Comparison of ENCODE assay signal across 1 cellular context in the genomic region with DNA sequence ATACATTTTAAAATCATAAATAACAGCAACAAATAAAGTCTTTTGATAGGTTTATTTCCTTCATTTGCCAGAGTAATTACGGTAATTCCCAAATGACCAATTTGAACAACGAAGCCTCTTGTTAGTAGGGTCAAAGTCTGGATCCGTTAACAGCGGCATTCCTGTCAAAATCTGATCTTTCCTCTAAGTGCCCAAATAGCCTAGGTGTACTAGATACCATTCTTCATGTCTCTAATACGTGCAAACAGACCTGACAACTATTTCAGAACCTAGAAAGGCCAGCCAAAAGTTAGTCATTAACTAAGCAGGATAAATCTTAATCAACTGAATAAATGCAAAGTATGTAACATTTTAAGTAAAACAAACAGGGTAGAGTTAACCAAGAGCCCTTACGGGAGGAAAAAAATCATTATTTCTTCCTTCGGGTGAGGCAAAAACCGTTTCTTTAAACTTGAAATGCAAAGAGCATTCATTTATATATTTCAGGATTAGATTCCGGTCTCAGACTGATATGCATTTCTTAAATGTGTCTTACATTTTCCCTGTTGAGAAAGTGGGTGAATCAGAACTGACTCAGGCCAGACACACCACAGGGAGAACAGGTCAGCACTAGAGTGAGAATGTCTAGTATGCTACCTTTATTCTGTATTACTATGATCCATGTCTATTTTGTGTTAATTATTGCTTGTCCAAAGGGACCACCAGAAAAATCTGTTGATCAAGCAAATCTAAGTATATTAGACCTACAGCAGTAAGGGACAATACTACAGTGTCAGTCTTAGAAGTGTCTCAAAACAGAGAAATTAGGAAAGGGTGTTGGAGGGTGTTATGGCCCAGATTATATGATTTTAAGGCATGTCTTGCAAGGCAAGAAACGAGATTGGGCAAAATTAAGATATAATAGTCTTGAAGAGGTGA.
A peak's percentile ranks its signal among the peaks of the same experiment; 100 is the strongest.
TF ChIP-seq lines count a peak whose summit lies in the region.

No MANE protein-coding gene starts in this region.

TF ChIP-seq in HepG2, 621 proteins besides CTCF, POLR2A, EP300 and RAD21 (continued from another document and continues in another):
- TF ChIP-seq, protein P1, sequence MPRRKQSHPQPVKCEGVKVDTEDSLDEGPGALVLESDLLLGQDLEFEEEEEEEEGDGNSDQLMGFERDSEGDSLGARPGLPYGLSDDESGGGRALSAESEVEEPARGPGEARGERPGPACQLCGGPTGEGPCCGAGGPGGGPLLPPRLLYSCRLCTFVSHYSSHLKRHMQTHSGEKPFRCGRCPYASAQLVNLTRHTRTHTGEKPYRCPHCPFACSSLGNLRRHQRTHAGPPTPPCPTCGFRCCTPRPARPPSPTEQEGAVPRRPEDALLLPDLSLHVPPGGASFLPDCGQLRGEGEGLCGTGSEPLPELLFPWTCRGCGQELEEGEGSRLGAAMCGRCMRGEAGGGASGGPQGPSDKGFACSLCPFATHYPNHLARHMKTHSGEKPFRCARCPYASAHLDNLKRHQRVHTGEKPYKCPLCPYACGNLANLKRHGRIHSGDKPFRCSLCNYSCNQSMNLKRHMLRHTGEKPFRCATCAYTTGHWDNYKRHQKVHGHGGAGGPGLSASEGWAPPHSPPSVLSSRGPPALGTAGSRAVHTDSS (CRISPR knock-in tag; conservative IDR thresholded peaks at IDR 0.05): no peak
- no peak for TF ChIP-seq CHD4 (IDR thresholded peaks at IDR 0.05; ENCODE audit: borderline replicate concordance, low read length)
- TF ChIP-seq, protein P2, sequence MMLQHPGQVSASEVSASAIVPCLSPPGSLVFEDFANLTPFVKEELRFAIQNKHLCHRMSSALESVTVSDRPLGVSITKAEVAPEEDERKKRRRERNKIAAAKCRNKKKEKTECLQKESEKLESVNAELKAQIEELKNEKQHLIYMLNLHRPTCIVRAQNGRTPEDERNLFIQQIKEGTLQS (CRISPR knock-in tag; IDR thresholded peaks at IDR 0.05): no peak
- peak; percentile 42; the same call in 1 of the 2 replicates for TF ChIP-seq CREM (IDR thresholded peaks at IDR 0.05)
- no peak for TF ChIP-seq CREM (CRISPR knock-in tag; IDR thresholded peaks at IDR 0.05)
- TF ChIP-seq ZNF33B (CRISPR knock-in tag; IDR thresholded peaks at IDR 0.05): no peak
- no peak for TF ChIP-seq IRF2 (CRISPR knock-in tag; IDR thresholded peaks at IDR 0.05)
- TF ChIP-seq ZNF121 (CRISPR knock-in tag; IDR thresholded peaks at IDR 0.05): no peak
- TF ChIP-seq, protein P3, sequence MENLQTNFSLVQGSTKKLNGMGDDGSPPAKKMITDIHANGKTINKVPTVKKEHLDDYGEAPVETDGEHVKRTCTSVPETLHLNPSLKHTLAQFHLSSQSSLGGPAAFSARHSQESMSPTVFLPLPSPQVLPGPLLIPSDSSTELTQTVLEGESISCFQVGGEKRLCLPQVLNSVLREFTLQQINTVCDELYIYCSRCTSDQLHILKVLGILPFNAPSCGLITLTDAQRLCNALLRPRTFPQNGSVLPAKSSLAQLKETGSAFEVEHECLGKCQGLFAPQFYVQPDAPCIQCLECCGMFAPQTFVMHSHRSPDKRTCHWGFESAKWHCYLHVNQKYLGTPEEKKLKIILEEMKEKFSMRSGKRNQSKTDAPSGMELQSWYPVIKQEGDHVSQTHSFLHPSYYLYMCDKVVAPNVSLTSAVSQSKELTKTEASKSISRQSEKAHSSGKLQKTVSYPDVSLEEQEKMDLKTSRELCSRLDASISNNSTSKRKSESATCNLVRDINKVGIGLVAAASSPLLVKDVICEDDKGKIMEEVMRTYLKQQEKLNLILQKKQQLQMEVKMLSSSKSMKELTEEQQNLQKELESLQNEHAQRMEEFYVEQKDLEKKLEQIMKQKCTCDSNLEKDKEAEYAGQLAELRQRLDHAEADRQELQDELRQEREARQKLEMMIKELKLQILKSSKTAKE (CRISPR knock-in tag; IDR thresholded peaks at IDR 0.05; ENCODE audit: borderline replicate concordance): no peak
- TF ChIP-seq TCF7 (IDR thresholded peaks at IDR 0.05; ENCODE audit: low read depth): peak; percentile 40; the same call in 1 of the 2 replicates
- peak; percentile 99 for TF ChIP-seq GZF1 (CRISPR knock-in tag; IDR thresholded peaks at IDR 0.05)
- no peak for TF ChIP-seq ZMYM3 (CRISPR knock-in tag; IDR thresholded peaks at IDR 0.05)
- no peak for TF ChIP-seq ZKSCAN1 (IDR thresholded peaks at IDR 0.05; ENCODE audit: low read length)
- TF ChIP-seq RAD51 (IDR thresholded peaks at IDR 0.05; ENCODE audit: borderline replicate concordance): no peak
- TF ChIP-seq, protein P4, sequence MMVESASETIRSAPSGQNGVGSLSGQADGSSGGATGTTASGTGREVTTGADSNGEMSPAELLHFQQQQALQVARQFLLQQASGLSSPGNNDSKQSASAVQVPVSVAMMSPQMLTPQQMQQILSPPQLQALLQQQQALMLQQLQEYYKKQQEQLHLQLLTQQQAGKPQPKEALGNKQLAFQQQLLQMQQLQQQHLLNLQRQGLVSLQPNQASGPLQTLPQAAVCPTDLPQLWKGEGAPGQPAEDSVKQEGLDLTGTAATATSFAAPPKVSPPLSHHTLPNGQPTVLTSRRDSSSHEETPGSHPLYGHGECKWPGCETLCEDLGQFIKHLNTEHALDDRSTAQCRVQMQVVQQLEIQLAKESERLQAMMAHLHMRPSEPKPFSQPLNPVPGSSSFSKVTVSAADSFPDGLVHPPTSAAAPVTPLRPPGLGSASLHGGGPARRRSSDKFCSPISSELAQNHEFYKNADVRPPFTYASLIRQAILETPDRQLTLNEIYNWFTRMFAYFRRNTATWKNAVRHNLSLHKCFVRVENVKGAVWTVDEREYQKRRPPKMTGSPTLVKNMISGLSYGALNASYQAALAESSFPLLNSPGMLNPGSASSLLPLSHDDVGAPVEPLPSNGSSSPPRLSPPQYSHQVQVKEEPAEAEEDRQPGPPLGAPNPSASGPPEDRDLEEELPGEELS (CRISPR knock-in tag; IDR thresholded peaks at IDR 0.05): peak; percentile 71
- no peak for TF ChIP-seq PRPF4 (IDR thresholded peaks at IDR 0.05; ENCODE audit: low read depth, low read length, poor library complexity, severe bottlenecking)
- no peak for TF ChIP-seq FOXC1 (CRISPR knock-in tag; IDR thresholded peaks at IDR 0.05; ENCODE audit: borderline replicate concordance)
- no peak for TF ChIP-seq RFX3 (CRISPR knock-in tag; IDR thresholded peaks at IDR 0.05)
- no peak for TF ChIP-seq SPEN (CRISPR knock-in tag; IDR thresholded peaks at IDR 0.05; ENCODE audit: low read depth)
- TF ChIP-seq TEAD3 (CRISPR knock-in tag; optimal IDR thresholded peaks at IDR 0.05; ENCODE audit: borderline replicate concordance): peak; percentile 74
- TF ChIP-seq ZSCAN9 (CRISPR knock-in tag; IDR thresholded peaks at IDR 0.05; ENCODE audit: borderline replicate concordance): no peak
- TF ChIP-seq ZFP36L1 (CRISPR knock-in tag; IDR thresholded peaks at IDR 0.05): no peak
- TF ChIP-seq ZNF253 (CRISPR knock-in tag; IDR thresholded peaks at IDR 0.05; ENCODE audit: borderline replicate concordance): no peak
- peak; percentile 90 for TF ChIP-seq HMG20B (CRISPR knock-in tag; conservative IDR thresholded peaks at IDR 0.05)
- TF ChIP-seq TBL1XR1 (IDR thresholded peaks at IDR 0.05; ENCODE audit: borderline replicate concordance, low read length, partially characterized antibody): no peak
- TF ChIP-seq BCL6 (CRISPR knock-in tag; IDR thresholded peaks at IDR 0.05): peak; percentile 84
- TF ChIP-seq ZNF326 (CRISPR knock-in tag; IDR thresholded peaks at IDR 0.05; ENCODE audit: borderline replicate concordance): no peak
- peak; percentile 82 for TF ChIP-seq HNF4A (CRISPR knock-in tag; IDR thresholded peaks at IDR 0.05)
- TF ChIP-seq, protein P5, sequence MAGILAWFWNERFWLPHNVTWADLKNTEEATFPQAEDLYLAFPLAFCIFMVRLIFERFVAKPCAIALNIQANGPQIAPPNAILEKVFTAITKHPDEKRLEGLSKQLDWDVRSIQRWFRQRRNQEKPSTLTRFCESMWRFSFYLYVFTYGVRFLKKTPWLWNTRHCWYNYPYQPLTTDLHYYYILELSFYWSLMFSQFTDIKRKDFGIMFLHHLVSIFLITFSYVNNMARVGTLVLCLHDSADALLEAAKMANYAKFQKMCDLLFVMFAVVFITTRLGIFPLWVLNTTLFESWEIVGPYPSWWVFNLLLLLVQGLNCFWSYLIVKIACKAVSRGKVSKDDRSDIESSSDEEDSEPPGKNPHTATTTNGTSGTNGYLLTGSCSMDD (CRISPR knock-in tag; IDR thresholded peaks at IDR 0.05): no peak
- TF ChIP-seq ZSCAN21 (CRISPR knock-in tag; IDR thresholded peaks at IDR 0.05; ENCODE audit: borderline replicate concordance): no peak
- TF ChIP-seq, protein P6, sequence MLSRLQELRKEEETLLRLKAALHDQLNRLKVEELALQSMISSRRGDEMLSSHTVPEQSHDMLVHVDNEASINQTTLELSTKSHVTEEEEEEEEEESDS (CRISPR knock-in tag; IDR thresholded peaks at IDR 0.05; ENCODE audit: borderline replicate concordance): no peak
- TF ChIP-seq NFIC (IDR thresholded peaks at IDR 0.05; ENCODE audit: low read length): no peak
- TF ChIP-seq ZNF501 (CRISPR knock-in tag; IDR thresholded peaks at IDR 0.05): no peak
- no peak for TF ChIP-seq ZNF841 (CRISPR knock-in tag; IDR thresholded peaks at IDR 0.05; ENCODE audit: borderline replicate concordance)
- TF ChIP-seq, protein P7, sequence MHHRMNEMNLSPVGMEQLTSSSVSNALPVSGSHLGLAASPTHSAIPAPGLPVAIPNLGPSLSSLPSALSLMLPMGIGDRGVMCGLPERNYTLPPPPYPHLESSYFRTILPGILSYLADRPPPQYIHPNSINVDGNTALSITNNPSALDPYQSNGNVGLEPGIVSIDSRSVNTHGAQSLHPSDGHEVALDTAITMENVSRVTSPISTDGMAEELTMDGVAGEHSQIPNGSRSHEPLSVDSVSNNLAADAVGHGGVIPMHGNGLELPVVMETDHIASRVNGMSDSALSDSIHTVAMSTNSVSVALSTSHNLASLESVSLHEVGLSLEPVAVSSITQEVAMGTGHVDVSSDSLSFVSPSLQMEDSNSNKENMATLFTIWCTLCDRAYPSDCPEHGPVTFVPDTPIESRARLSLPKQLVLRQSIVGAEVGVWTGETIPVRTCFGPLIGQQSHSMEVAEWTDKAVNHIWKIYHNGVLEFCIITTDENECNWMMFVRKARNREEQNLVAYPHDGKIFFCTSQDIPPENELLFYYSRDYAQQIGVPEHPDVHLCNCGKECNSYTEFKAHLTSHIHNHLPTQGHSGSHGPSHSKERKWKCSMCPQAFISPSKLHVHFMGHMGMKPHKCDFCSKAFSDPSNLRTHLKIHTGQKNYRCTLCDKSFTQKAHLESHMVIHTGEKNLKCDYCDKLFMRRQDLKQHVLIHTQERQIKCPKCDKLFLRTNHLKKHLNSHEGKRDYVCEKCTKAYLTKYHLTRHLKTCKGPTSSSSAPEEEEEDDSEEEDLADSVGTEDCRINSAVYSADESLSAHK (CRISPR knock-in tag; IDR thresholded peaks at IDR 0.05; ENCODE audit: borderline replicate concordance): no peak
- no peak for TF ChIP-seq NFYC (CRISPR knock-in tag; IDR thresholded peaks at IDR 0.05)
- TF ChIP-seq PHF21A (CRISPR knock-in tag; IDR thresholded peaks at IDR 0.05): peak; percentile 83
- no peak for TF ChIP-seq FIP1L1 (IDR thresholded peaks at IDR 0.05; ENCODE audit: borderline replicate concordance, insufficient read depth, low read depth, low read length)
- TF ChIP-seq, protein P8, sequence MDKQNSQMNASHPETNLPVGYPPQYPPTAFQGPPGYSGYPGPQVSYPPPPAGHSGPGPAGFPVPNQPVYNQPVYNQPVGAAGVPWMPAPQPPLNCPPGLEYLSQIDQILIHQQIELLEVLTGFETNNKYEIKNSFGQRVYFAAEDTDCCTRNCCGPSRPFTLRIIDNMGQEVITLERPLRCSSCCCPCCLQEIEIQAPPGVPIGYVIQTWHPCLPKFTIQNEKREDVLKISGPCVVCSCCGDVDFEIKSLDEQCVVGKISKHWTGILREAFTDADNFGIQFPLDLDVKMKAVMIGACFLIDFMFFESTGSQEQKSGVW (CRISPR knock-in tag; IDR thresholded peaks at IDR 0.05; ENCODE audit: borderline replicate concordance): no peak
- peak; percentile 22 for TF ChIP-seq HNRNPLL (IDR thresholded peaks at IDR 0.05; ENCODE audit: low read depth, low read length, poor library complexity, severe bottlenecking)
- TF ChIP-seq, protein P9, sequence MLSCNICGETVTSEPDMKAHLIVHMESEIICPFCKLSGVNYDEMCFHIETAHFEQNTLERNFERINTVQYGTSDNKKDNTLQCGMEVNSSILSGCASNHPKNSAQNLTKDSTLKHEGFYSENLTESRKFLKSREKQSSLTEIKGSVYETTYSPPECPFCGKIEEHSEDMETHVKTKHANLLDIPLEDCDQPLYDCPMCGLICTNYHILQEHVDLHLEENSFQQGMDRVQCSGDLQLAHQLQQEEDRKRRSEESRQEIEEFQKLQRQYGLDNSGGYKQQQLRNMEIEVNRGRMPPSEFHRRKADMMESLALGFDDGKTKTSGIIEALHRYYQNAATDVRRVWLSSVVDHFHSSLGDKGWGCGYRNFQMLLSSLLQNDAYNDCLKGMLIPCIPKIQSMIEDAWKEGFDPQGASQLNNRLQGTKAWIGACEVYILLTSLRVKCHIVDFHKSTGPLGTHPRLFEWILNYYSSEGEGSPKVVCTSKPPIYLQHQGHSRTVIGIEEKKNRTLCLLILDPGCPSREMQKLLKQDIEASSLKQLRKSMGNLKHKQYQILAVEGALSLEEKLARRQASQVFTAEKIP (CRISPR knock-in tag; IDR thresholded peaks at IDR 0.05; ENCODE audit: borderline replicate concordance): no peak
- TF ChIP-seq HDAC2 (CRISPR knock-in tag; IDR thresholded peaks at IDR 0.05): peak; percentile 56
- TF ChIP-seq ZNF660 (CRISPR knock-in tag; IDR thresholded peaks at IDR 0.05; ENCODE audit: borderline replicate concordance, low read depth): no peak
- no peak for TF ChIP-seq SOX13 (IDR thresholded peaks at IDR 0.05)
- TF ChIP-seq SOX13 (CRISPR knock-in tag; conservative IDR thresholded peaks at IDR 0.05 in 1 of 2, IDR thresholded peaks at IDR 0.05 in 1 of 2): peak in 1 of 2 experiments; percentile 60; a peak in 1 of 4 replicates
- TF ChIP-seq SP1 (IDR thresholded peaks at IDR 0.05): no peak
- no peak for TF ChIP-seq SP1 (CRISPR knock-in tag; IDR thresholded peaks at IDR 0.05)
- TF ChIP-seq, protein P10, sequence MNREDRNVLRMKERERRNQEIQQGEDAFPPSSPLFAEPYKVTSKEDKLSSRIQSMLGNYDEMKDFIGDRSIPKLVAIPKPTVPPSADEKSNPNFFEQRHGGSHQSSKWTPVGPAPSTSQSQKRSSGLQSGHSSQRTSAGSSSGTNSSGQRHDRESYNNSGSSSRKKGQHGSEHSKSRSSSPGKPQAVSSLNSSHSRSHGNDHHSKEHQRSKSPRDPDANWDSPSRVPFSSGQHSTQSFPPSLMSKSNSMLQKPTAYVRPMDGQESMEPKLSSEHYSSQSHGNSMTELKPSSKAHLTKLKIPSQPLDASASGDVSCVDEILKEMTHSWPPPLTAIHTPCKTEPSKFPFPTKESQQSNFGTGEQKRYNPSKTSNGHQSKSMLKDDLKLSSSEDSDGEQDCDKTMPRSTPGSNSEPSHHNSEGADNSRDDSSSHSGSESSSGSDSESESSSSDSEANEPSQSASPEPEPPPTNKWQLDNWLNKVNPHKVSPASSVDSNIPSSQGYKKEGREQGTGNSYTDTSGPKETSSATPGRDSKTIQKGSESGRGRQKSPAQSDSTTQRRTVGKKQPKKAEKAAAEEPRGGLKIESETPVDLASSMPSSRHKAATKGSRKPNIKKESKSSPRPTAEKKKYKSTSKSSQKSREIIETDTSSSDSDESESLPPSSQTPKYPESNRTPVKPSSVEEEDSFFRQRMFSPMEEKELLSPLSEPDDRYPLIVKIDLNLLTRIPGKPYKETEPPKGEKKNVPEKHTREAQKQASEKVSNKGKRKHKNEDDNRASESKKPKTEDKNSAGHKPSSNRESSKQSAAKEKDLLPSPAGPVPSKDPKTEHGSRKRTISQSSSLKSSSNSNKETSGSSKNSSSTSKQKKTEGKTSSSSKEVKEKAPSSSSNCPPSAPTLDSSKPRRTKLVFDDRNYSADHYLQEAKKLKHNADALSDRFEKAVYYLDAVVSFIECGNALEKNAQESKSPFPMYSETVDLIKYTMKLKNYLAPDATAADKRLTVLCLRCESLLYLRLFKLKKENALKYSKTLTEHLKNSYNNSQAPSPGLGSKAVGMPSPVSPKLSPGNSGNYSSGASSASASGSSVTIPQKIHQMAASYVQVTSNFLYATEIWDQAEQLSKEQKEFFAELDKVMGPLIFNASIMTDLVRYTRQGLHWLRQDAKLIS (CRISPR knock-in tag; IDR thresholded peaks at IDR 0.05): no peak
- TF ChIP-seq ZNF451 (CRISPR knock-in tag; IDR thresholded peaks at IDR 0.05): no peak
